14 cellular contexts compared by ENCODE assay signal in the genomic region with DNA sequence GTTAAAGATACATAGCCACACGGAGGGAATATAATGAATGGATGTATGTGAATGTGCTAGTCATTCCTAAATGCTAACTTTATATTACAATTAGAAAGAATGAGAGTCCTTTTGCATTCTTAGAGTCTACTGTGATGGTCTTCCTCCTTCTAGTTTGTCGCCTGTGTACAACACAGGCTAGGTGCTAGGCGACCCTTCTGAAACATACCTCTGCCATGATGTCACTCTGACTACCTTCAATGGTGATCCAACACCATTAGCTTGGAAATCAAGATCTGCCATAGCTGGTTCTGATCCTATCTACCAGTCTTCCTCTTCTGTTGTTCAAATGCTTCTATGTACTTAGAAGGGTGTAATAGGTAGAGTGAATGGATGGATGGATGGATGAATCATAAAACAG.
DNase-seq lines count a peak whose midpoint lies in the region; ATAC-seq and TF ChIP-seq lines count a peak whose summit lies in the region.
"Had no signal": no experiment of that assay in that cellular context is flagged by ENCODE, and none has a peak within 500 bp of the region (broad histone marks: within the 10 kb centered on the region; RNA-seq: fewer than 3 reads in every experiment).

No MANE protein-coding gene starts in this region.

- no peak overlapping the region for H4K8ac ChIP-seq in IMR-90 (ENCODE audit: low read depth in 2 of 2, low read length in 2 of 2)

- H3K56ac ChIP-seq in IMR-90 (ENCODE audit: extremely low read depth, insufficient read depth, low read length): no peak overlapping the region

- no TSS peak for BruUV-seq in IMR-90 (replicated peaks; lab: Mats Ljungman, UMichigan)

- TF ChIP-seq CTCF in IMR-90 (conservative IDR thresholded peaks at IDR 0.05; ENCODE audit: low read depth, low read length) (no peak), endodermal cell (conservative IDR thresholded peaks at IDR 0.05) (no peak), mesothelial cell of epicardium (IDR thresholded peaks at IDR 0.05; ENCODE audit: unreplicated experiment) (no peak), thoracic aorta (IDR thresholded peaks at IDR 0.05) (no peak)

- no peak overlapping the region for H4K91ac ChIP-seq in IMR-90 (ENCODE audit: insufficient read depth, low read depth, low read length)

- intact Hi-C loops in IMR-90 (cut with micrococcal nuclease): no loop called here

- H3K23ac ChIP-seq in IMR-90 (ENCODE audit: low read depth, low read length): peak overlapping the region; percentile 21

- in situ Hi-C loops in IMR-90 (cut with MboI; ENCODE audit: low sequenced_read_pairs): no loop called here

- no peak overlapping the region for H2AFZ ChIP-seq in IMR-90 (replicated peaks; ENCODE audit: low read length, poor library complexity)
- H2AFZ ChIP-seq: PC-9 had no signal

- H3K27ac Mint-ChIP-seq in endodermal cell (peak overlapping the region; percentile 96), mesothelial cell of epicardium (peak overlapping the region; percentile 77)

- H2BK15ac ChIP-seq in IMR-90 (ENCODE audit: low read depth, low read length): peak overlapping the region; percentile 53; the same call in 1 of the 3 replicates

- H3K4me3 ChIP-seq in IMR-90 (ENCODE audit: insufficient read depth, low read depth, low read length) (no peak overlapping the region), endodermal cell (ENCODE audit: low read length) (peak overlapping the region; percentile 65), thoracic aorta (no peak overlapping the region)
- H3K4me3 ChIP-seq: hepatocyte, PC-9 had no signal

- no peaks in the 10 kb centered on the region for H4K20me1 ChIP-seq in IMR-90 (ENCODE audit: insufficient read depth, low read length)

- H3K27ac ChIP-seq in IMR-90 (ENCODE audit: insufficient read depth, low read length) (no peak overlapping the region), endodermal cell (ENCODE audit: low read depth, low read length) (peak overlapping the region; percentile 99), thoracic aorta (peak overlapping the region; percentile 57 to 60)
- H3K27ac ChIP-seq: PC-9 had no signal

- peaks cover 0 to 4% of the 10 kb centered on the region in 2 experiments; a peak in 1 of 4 replicates for H3K79me1 ChIP-seq in IMR-90 (ENCODE audit: low read depth in 1 of 2, low read length in 2 of 2)

- H3K4me3 Mint-ChIP-seq in endodermal cell: peak overlapping the region; percentile 42
- peak overlapping the region; percentile 41 for H3K4me3 Mint-ChIP-seq in mesothelial cell of epicardium

- peak overlapping the region; percentile 63; the same call in 1 of the 2 replicates for H2BK20ac ChIP-seq in IMR-90 (ENCODE audit: low read depth, low read length)

- H2AK9ac ChIP-seq in IMR-90 (replicated peaks; ENCODE audit: low read depth, low read length, poor library complexity): no peak overlapping the region

- POLR2A ChIA-PET in IMR-90 (lab: Charles Lee; ENCODE audit: unreplicated experiment): no interaction called here

- H3K27me3 Mint-ChIP-seq in endodermal cell (ENCODE audit: insufficient read depth) (no peaks in the 10 kb centered on the region), mesothelial cell of epicardium (ENCODE audit: low read depth) (no peaks in the 10 kb centered on the region)

- peak overlapping the region; percentile 81; the same call in 1 of the 2 replicates for H2BK120ac ChIP-seq in IMR-90 (ENCODE audit: low read depth, low read length)

- H3K36me3 ChIP-seq in IMR-90 (ENCODE audit: control insufficient read depth, insufficient read depth, low read length) (no peaks in the 10 kb centered on the region), endodermal cell (ENCODE audit: control insufficient read depth, insufficient read depth, low read length) (peaks cover 22% of the 10 kb centered on the region), thoracic aorta (no peaks in the 10 kb centered on the region)

- no peaks in the 10 kb centered on the region for H3K27me3 ChIP-seq in IMR-90 (ENCODE audit: control insufficient read depth, insufficient read depth, low read length)
- H3K27me3 ChIP-seq in endodermal cell (ENCODE audit: control insufficient read depth, insufficient read depth, low read length, poor library complexity, severe bottlenecking): no peaks in the 10 kb centered on the region
- H3K27me3 ChIP-seq in thoracic aorta (replicated peaks; ENCODE audit: insufficient read depth): no peaks in the 10 kb centered on the region
- H3K27me3 ChIP-seq: hepatocyte had no signal

- H3K9me1 ChIP-seq in IMR-90 (ENCODE audit: insufficient read depth, low read length): peaks cover 4% of the 10 kb centered on the region; the same call in 1 of the 2 replicates

- no peak for TF ChIP-seq RAD21 in IMR-90 (IDR thresholded peaks at IDR 0.05; ENCODE audit: low read length)

- peak overlapping the region; percentile 50 for H3K14ac ChIP-seq in IMR-90 (replicated peaks; ENCODE audit: low read depth, low read length)

- dilution Hi-C loops in IMR-90 (cut with HindIII; ENCODE audit: low sequenced_read_pairs, unreplicated experiment): no loop called here

- H3K36me3 Mint-ChIP-seq in endodermal cell (ENCODE audit: low read depth) (peaks cover 14% of the 10 kb centered on the region), mesothelial cell of epicardium (peaks cover 8% of the 10 kb centered on the region)

- no peak overlapping the region for H4K5ac ChIP-seq in IMR-90 (ENCODE audit: low read depth, low read length)

- no peak overlapping the region for H3K9ac ChIP-seq in IMR-90 (ENCODE audit: low read depth, low read length)
- H3K9ac ChIP-seq in endodermal cell (ENCODE audit: extremely low read depth, low read length, poor library complexity, severe bottlenecking): peak overlapping the region; percentile 80

- H3K4me1 ChIP-seq in IMR-90 (ENCODE audit: control insufficient read depth, insufficient read depth, low read length): peaks cover 6% of the 10 kb centered on the region
- H3K4me1 ChIP-seq in endodermal cell (ENCODE audit: control insufficient read depth, insufficient read depth, low read length): peaks cover 36% of the 10 kb centered on the region
- H3K4me1 ChIP-seq in thoracic aorta (ENCODE audit: control insufficient read depth in 1 of 2, low read depth in 2 of 2): peaks cover 10 to 29% of the 10 kb centered on the region in 2 donors

- H3K9me3 Mint-ChIP-seq in endodermal cell (peaks cover 9% of the 10 kb centered on the region), mesothelial cell of epicardium (peaks cover 5% of the 10 kb centered on the region)

- no peak for DNase-seq in IMR-90
- no peak for DNase-seq in endodermal cell
- DNase-seq in mesothelial cell of epicardium (ENCODE audit: low spot score in 2 of 2, unreplicated experiment in 2 of 2): no peak
- no peak for DNase-seq in thoracic aorta (ENCODE audit: low spot score)
- no peak for DNase-seq in stimulated activated naive CD4-positive, alpha-beta T cell (lab: John Stamatoyannopoulos, UW)
- no peak for DNase-seq in EL
- DNase-seq in SW480 (ENCODE audit: low spot score): no peak
- DNase-seq: activated CD4-positive, CD25-positive, alpha-beta regulatory T cell; activated naive CD4-positive, alpha-beta T cell treated with anti-CD3 and anti-CD28 coated beads, Interleukin-2, amount 50 U/mL, for 16 hours; NCI-H1694 treated with DMSO at 0.1 percent for 48 hours; NCI-H524 treated with DMSO at 0.1 percent for 48 hours; PC-9; SW 1271 had no signal

- H3K4ac ChIP-seq in IMR-90 (ENCODE audit: low read depth, low read length): peak overlapping the region; percentile 73; the same call in 1 of the 2 replicates

- no peak for TF ChIP-seq POLR2A in IMR-90 (IDR thresholded peaks at IDR 0.05; ENCODE audit: low read depth, low read length)

- H3K4me1 Mint-ChIP-seq in endodermal cell (peaks cover 76% of the 10 kb centered on the region), mesothelial cell of epicardium (peaks cover 37% of the 10 kb centered on the region)

- ATAC-seq in IMR-90 (ENCODE audit: low read depth) (no peak), thoracic aorta (ENCODE audit: insufficient number of reproducible peaks, low FRiP score, low read depth) (no peak)

- WGBS in IMR-90 (ENCODE audit: extremely low coverage in 2 of 2, insufficient read length in 1 of 2), 2 experiments: no CpG with 5 or more reads among the region's 3 CpGs
- WGBS in endodermal cell (ENCODE audit: insufficient coverage in 1 of 2, insufficient read length in 1 of 2), 2 experiments: 75 to 86% methylated on average over 2 to 3 of the region's 3 CpGs

- H2AK5ac ChIP-seq in IMR-90 (ENCODE audit: low read depth, low read length): peak overlapping the region; percentile 65; the same call in 1 of the 2 replicates

- no peak overlapping the region for H3K4me2 ChIP-seq in IMR-90 (ENCODE audit: low read depth, low read length)
- H3K4me2 ChIP-seq: PC-9 had no signal

- CTCF ChIA-PET in IMR-90 (lab: Yijun Ruan, JAX): no interaction called here

- H3K9me3 ChIP-seq in IMR-90 (ENCODE audit: control insufficient read depth, insufficient read depth, low read length) (no peaks in the 10 kb centered on the region), endodermal cell (ENCODE audit: control insufficient read depth, low read length) (peaks cover 18% of the 10 kb centered on the region), thoracic aorta (no peaks in the 10 kb centered on the region)

- no peak overlapping the region for H2BK5ac ChIP-seq in IMR-90 (ENCODE audit: low read depth, low read length, poor library complexity, severe bottlenecking)

- no peak overlapping the region for H3K18ac ChIP-seq in IMR-90 (ENCODE audit: low read depth, low read length)

TF ChIP-seq in IMR-90, 13 proteins besides CTCF, POLR2A, EP300 and RAD21:
- TF ChIP-seq, protein P1, sequence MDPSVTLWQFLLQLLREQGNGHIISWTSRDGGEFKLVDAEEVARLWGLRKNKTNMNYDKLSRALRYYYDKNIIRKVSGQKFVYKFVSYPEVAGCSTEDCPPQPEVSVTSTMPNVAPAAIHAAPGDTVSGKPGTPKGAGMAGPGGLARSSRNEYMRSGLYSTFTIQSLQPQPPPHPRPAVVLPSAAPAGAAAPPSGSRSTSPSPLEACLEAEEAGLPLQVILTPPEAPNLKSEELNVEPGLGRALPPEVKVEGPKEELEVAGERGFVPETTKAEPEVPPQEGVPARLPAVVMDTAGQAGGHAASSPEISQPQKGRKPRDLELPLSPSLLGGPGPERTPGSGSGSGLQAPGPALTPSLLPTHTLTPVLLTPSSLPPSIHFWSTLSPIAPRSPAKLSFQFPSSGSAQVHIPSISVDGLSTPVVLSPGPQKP (IDR thresholded peaks at IDR 0.05; ENCODE audit: borderline replicate concordance, low read depth, low read length): no peak
- TF ChIP-seq, protein P2, sequence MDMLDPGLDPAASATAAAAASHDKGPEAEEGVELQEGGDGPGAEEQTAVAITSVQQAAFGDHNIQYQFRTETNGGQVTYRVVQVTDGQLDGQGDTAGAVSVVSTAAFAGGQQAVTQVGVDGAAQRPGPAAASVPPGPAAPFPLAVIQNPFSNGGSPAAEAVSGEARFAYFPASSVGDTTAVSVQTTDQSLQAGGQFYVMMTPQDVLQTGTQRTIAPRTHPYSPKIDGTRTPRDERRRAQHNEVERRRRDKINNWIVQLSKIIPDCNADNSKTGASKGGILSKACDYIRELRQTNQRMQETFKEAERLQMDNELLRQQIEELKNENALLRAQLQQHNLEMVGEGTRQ (IDR thresholded peaks at IDR 0.05; ENCODE audit: low read depth, low read length): no peak
- TF ChIP-seq NFE2L2 (IDR thresholded peaks at IDR 0.05; ENCODE audit: low read depth, low read length): no peak
- TF ChIP-seq MAFK (IDR thresholded peaks at IDR 0.05; ENCODE audit: low read depth, low read length): no peak
